15 cellular contexts compared by ENCODE assay signal in the genomic region with DNA sequence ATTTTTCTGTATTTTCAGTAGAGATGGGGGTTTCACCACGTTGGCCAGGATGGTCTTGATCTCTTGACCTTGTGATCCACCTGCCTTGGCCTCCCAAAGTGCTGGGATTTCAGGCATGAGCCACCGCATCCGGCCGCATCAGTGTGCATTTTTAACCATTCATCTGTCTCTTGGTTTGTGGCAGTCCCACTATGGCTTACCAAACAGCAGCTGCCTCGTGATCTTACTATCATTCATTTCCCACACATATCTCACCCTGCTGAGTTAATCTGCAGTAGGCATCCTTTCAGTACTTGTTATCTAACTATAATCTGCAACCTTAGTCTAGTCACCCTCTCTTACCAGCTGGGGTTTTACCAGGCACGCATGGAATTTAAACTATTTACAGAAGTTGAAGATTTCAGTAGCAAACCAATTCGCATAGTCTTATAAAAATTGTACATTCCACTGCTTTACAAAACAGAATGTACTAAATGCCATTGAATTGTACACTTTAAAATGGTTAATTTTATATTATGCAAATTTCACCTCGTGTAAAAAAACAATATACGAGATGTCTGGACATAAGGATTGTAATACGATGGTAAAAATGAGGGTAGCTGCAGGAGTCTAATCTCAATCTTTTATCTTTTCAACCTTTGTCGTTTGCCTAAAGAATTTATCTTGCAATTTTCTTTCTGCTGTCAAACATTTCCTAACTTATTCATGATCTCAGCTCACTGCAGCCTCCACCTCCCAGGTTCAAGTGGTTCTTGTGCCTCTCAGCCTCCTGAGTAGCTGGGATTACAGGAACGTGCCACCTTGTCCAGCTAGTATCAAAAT. TPM values are rescaled to one million over a fixed set of nuclear protein-coding genes. Genes with fewer than 3 reads are reported as not detected.
DNase-seq lines count a peak whose midpoint lies in the region; ATAC-seq, FAIRE-seq and TF ChIP-seq lines count a peak whose summit lies in the region.
"Had no signal": no experiment of that assay in that cellular context is flagged by ENCODE, and none has a peak within 500 bp of the region (broad histone marks: within the 10 kb centered on the region; RNA-seq: fewer than 3 reads in every experiment).

No MANE protein-coding gene starts in this region.

- H3K9me2 ChIP-seq in GM23338 (ENCODE audit: insufficient read depth) (no peaks in the 10 kb centered on the region; the same call in 1 of the 2 replicates), PC-9 (ENCODE audit: insufficient read depth) (no peaks in the 10 kb centered on the region)

- H3K27me3 ChIP-seq in GM23338 (ENCODE audit: insufficient read depth) = no peaks in the 10 kb centered on the region; the same call in 1 of the 2 replicates
- no peaks in the 10 kb centered on the region for H3K27me3 ChIP-seq in PC-9 (ENCODE audit: insufficient read depth, low read depth)
- H3K27me3 ChIP-seq: body of pancreas, suprapubic skin had no signal

- H3K27ac ChIP-seq in GM23338 (ENCODE audit: low read depth) = no peak overlapping the region
- H3K27ac ChIP-seq in PC-9 = no peak overlapping the region
- H3K27ac ChIP-seq: body of pancreas, heart left ventricle, HL-60, suprapubic skin had no signal

- POLR2A ChIA-PET in PC-9 (lab: Charles Lee; ENCODE audit: unreplicated experiment) = interaction anchor here (0.6 kb wide), 1 partner anchor 42 kb away, joined by 3 read pairs; no protein-coding TSS in a partner anchor

- peaks cover 4% of the 10 kb centered on the region; the same call in 1 of the 3 replicates for H3K9me3 Mint-ChIP-seq in GM23338
- H3K9me3 Mint-ChIP-seq: endodermal cell had no signal

- H3K36me3 ChIP-seq in GM23338 (ENCODE audit: insufficient read depth) (no peaks in the 10 kb centered on the region), PC-9 (ENCODE audit: low read depth) (no peaks in the 10 kb centered on the region)
- H3K36me3 ChIP-seq: heart left ventricle, suprapubic skin had no signal

- no peaks in the 10 kb centered on the region for H4K20me1 ChIP-seq in GM23338 (replicated peaks; ENCODE audit: insufficient read depth)
- H4K20me1 ChIP-seq in PC-9 (ENCODE audit: insufficient read depth) = no peaks in the 10 kb centered on the region

- CTCF ChIA-PET in PC-9 (lab: Charles Lee) = no interaction called here

- intact Hi-C loops in PC-9 (cut with micrococcal nuclease; ENCODE audit: unreplicated experiment) = no loop called here

- no peak overlapping the region for H3K4me3 Mint-ChIP-seq in GM23338
- H3K4me3 Mint-ChIP-seq: activated CD4-positive, alpha-beta T cell treated with anti-CD3 and anti-CD28 coated beads, Interleukin-2, amount 10 ng/mL, durations not matched to agents 24 days and 14 days; endodermal cell; T-helper 17 cell had no signal

- BruUV-seq in PC-9 (replicated peaks; lab: Mats Ljungman, UMichigan) = no TSS peak

- H3K4me3 ChIP-seq in GM23338 = no peak overlapping the region
- no peak overlapping the region for H3K4me3 ChIP-seq in PC-9
- H3K4me3 ChIP-seq: body of pancreas, heart left ventricle, suprapubic skin had no signal

- H2AFZ ChIP-seq in GM23338 (peak overlapping the region; percentile 40; the same call in 1 of the 2 replicates), PC-9 (no peak overlapping the region)

- no peak for TF ChIP-seq CTCF in GM23338 (conservative IDR thresholded peaks at IDR 0.05; ENCODE audit: low read depth in 2 of 2)
- TF ChIP-seq CTCF in PC-9 (conservative IDR thresholded peaks at IDR 0.05) = no peak

- H3K79me2 ChIP-seq in GM23338 (replicated peaks; ENCODE audit: insufficient read depth) (no peaks in the 10 kb centered on the region), PC-9 (ENCODE audit: low read depth) (no peaks in the 10 kb centered on the region)

- H3K4me2 ChIP-seq in GM23338 (no peak overlapping the region), PC-9 (peak overlapping the region; percentile 56)

- H3K27me3 Mint-ChIP-seq in GM23338 (ENCODE audit: insufficient read depth, low read depth, poor library complexity) = peaks cover 16% of the 10 kb centered on the region

- peak; percentile 28 for DNase-seq in GM23338 (ENCODE audit: low spot score)
- peak; percentile 8 to 75 for DNase-seq in PC-9
- peak; percentile 50 for DNase-seq in fibroblast of peridontal ligament (ENCODE audit: extremely low read depth)
- peak; percentile 62 for DNase-seq in urothelium cell line (ENCODE audit: low spot score)
- DNase-seq in NCI-H1436 treated with DMSO at 0.1 percent for 48 hours (lab: John Stamatoyannopoulos, UW) = no peak
- no peak for DNase-seq in retina
- DNase-seq: activated CD4-positive, alpha-beta T cell treated with anti-CD3 and anti-CD28 coated beads, Interleukin-2, amount 10 ng/mL, durations not matched to agents 24 days and 14 days; body of pancreas; DMS 273 treated with DMSO at 0.1 percent for 48 hours; endodermal cell; heart left ventricle; T-helper 17 cell had no signal

- H3K27ac Mint-ChIP-seq in GM23338 = no peak overlapping the region
- H3K27ac Mint-ChIP-seq: activated CD4-positive, alpha-beta T cell treated with anti-CD3 and anti-CD28 coated beads, Interleukin-2, amount 10 ng/mL, durations not matched to agents 24 days and 14 days; endodermal cell; T-helper 17 cell had no signal

- no peak for FAIRE-seq in urothelium cell line (lab: Jason Lieb, UNC)

- H3F3A ChIP-seq in GM23338 (replicated peaks; ENCODE audit: low read depth) (no peaks in the 10 kb centered on the region), PC-9 (ENCODE audit: insufficient read depth, low read depth) (peaks cover 18% of the 10 kb centered on the region)

- H3K36me3 Mint-ChIP-seq in GM23338 (ENCODE audit: low read depth) = no peaks in the 10 kb centered on the region

- no peak for ATAC-seq in GM23338
- no peak for ATAC-seq in HG02588 (IDR thresholded peaks at IDR 0.05; ENCODE audit: unreplicated experiment)
- ATAC-seq: body of pancreas, heart left ventricle, T-helper 17 cell had no signal

- no peaks in the 10 kb centered on the region for H3K4me1 ChIP-seq in GM23338 (ENCODE audit: insufficient read depth)
- peaks cover 14% of the 10 kb centered on the region; the same call in 1 of the 2 replicates for H3K4me1 ChIP-seq in PC-9 (replicated peaks; ENCODE audit: insufficient read depth)
- H3K4me1 ChIP-seq: suprapubic skin had no signal

- no peaks in the 10 kb centered on the region for H3K9me3 ChIP-seq in PC-9 (ENCODE audit: insufficient read depth, low read depth)
- H3K9me3 ChIP-seq: body of pancreas, heart left ventricle, suprapubic skin had no signal

- peaks cover 10% of the 10 kb centered on the region for H3K4me1 Mint-ChIP-seq in GM23338
- H3K4me1 Mint-ChIP-seq: T-helper 17 cell had no signal

TF ChIP-seq in GM23338, 12 proteins besides CTCF, POLR2A, EP300 and RAD21 (continues in another document):
- TF ChIP-seq ZNF114 (CRISPR knock-in tag; IDR thresholded peaks at IDR 0.05) (no peak), STAT1 (IDR thresholded peaks at IDR 0.05; ENCODE audit: unreplicated experiment) (no peak), CREB1 (CRISPR knock-in tag; IDR thresholded peaks at IDR 0.05; ENCODE audit: low read depth) (no peak), ZNF331 (CRISPR knock-in tag; IDR thresholded peaks at IDR 0.05; ENCODE audit: low read depth) (no peak), JUNB (IDR thresholded peaks at IDR 0.05; ENCODE audit: unreplicated experiment) (no peak), NANOG (IDR thresholded peaks at IDR 0.05; ENCODE audit: borderline replicate concordance) (no peak), EZH2phosphoT487 (IDR thresholded peaks at IDR 0.05; ENCODE audit: unreplicated experiment) (no peak), POLR2AphosphoS5 (IDR thresholded peaks at IDR 0.05; ENCODE audit: low read depth) (no peak)
- TF ChIP-seq, protein P1, sequence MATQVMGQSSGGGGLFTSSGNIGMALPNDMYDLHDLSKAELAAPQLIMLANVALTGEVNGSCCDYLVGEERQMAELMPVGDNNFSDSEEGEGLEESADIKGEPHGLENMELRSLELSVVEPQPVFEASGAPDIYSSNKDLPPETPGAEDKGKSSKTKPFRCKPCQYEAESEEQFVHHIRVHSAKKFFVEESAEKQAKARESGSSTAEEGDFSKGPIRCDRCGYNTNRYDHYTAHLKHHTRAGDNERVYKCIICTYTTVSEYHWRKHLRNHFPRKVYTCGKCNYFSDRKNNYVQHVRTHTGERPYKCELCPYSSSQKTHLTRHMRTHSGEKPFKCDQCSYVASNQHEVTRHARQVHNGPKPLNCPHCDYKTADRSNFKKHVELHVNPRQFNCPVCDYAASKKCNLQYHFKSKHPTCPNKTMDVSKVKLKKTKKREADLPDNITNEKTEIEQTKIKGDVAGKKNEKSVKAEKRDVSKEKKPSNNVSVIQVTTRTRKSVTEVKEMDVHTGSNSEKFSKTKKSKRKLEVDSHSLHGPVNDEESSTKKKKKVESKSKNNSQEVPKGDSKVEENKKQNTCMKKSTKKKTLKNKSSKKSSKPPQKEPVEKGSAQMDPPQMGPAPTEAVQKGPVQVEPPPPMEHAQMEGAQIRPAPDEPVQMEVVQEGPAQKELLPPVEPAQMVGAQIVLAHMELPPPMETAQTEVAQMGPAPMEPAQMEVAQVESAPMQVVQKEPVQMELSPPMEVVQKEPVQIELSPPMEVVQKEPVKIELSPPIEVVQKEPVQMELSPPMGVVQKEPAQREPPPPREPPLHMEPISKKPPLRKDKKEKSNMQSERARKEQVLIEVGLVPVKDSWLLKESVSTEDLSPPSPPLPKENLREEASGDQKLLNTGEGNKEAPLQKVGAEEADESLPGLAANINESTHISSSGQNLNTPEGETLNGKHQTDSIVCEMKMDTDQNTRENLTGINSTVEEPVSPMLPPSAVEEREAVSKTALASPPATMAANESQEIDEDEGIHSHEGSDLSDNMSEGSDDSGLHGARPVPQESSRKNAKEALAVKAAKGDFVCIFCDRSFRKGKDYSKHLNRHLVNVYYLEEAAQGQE (IDR thresholded peaks at IDR 0.05; ENCODE audit: unreplicated experiment) = no peak

RNA-seq across cellular contexts. Expression of gene TBC1D12, which starts 4.6 kb away (rescaled TPM):
- 3.6 and 4.1 TPM in 2 replicates for total RNA-seq in GM23338 (2014; rRNA removed; shearing (Covaris generic))
- 2.3 and 5.2 TPM in 2 replicates for polyA plus RNA-seq in GM23338 (2016; fragmentation: Nextera tagmentation; extraction: Ambion mirVana)
- total RNA-seq in PC-9 (2021) = 3.1 and 3.9 TPM in 2 replicates

RNA-seq across cellular contexts. Expression of gene NOC3L, which starts 35.0 kb away (rescaled TPM):
- 43.1 and 49.7 TPM in 2 replicates for total RNA-seq in GM23338 (2014; rRNA removed; shearing (Covaris generic))
- polyA plus RNA-seq in GM23338 (2016; fragmentation: Nextera tagmentation; extraction: Ambion mirVana) = 53.1 and 62.1 TPM in 2 replicates
- total RNA-seq in PC-9 (2021) = 10.5 and 17.7 TPM in 2 replicates

Comparison
In these comparisons a context has a peak if more than half of its experiments do, and no peak if none do; other contexts are left out.
1. DNase-seq: peak in GM23338 (single experiment), PC-9 (2 of 2), fibroblast of peridontal ligament (single experiment) and urothelium cell line (single experiment); none in NCI-H1436 treated with DMSO at 0.1 percent for 48 hours (single experiment) and retina (single experiment).